ENCODE assay signal across 19 cellular contexts in genomic region chr14:100323121-100323941, GRCh38. TPM values are rescaled to one million over a fixed set of nuclear protein-coding genes. Genes with fewer than 3 reads are reported as not detected.
DNase-seq lines count a peak whose midpoint lies in the region; ATAC-seq and TF ChIP-seq lines count a peak whose summit lies in the region.
"Had no signal": no experiment of that assay in that cellular context is flagged by ENCODE, and none has a peak within 500 bp of the region (broad histone marks: within the 10 kb centered on the region; RNA-seq: fewer than 3 reads in every experiment).

TSS of gene SLC25A47 (plus strand) at chr14:100323339. CDS start at chr14:100323415, 76 bp downstream.

- H2AK5ac ChIP-seq in neuronal stem cell (ENCODE audit: low read depth, low read length): peak within 1 kb of the TSS; percentile 86

- peak within 1 kb of the TSS; percentile 68 for H4K91ac ChIP-seq in neuronal stem cell (ENCODE audit: low read depth, low read length, poor library complexity)

- TF ChIP-seq CTCF in WTC11 (IDR thresholded peaks at IDR 0.05) (no peak), transverse colon (IDR thresholded peaks at IDR 0.05) (no peak)

- no peak within 1 kb of the TSS for H3K4me2 ChIP-seq in neuronal stem cell (ENCODE audit: insufficient read depth, low read length, poor library complexity, severe bottlenecking)

- no peak within 1 kb of the TSS for H3K4me3 Mint-ChIP-seq in WTC11
- H3K4me3 Mint-ChIP-seq: CD4-positive, alpha-beta memory T cell had no signal

- peak within 1 kb of the TSS; percentile 62 for H2BK5ac ChIP-seq in neuronal stem cell (ENCODE audit: low read length)

- no peak within 1 kb of the TSS for H3K4me3 ChIP-seq in neuronal stem cell (ENCODE audit: low read length in 2 of 2)
- no peak within 1 kb of the TSS for H3K4me3 ChIP-seq in transverse colon
- H3K4me3 ChIP-seq: GM12878 had no signal

- peaks cover 0 to 3% of the 10 kb centered on the region in 2 donors for H3K4me1 ChIP-seq in neuronal stem cell (ENCODE audit: control insufficient read depth in 2 of 2, insufficient read depth in 1 of 2, low read depth in 1 of 2, low read length in 2 of 2)
- H3K4me1 ChIP-seq in transverse colon: peaks cover 0 to 6% (median 4%) of the 10 kb centered on the region in 4 donors

- H3K4ac ChIP-seq in neuronal stem cell (ENCODE audit: low read length): no peak within 1 kb of the TSS

- H3K36me3 Mint-ChIP-seq in WTC11: no peaks in the 10 kb centered on the region
- H3K36me3 Mint-ChIP-seq: CD4-positive, alpha-beta memory T cell had no signal

- peak within 1 kb of the TSS; percentile 75 for H3K14ac ChIP-seq in neuronal stem cell (ENCODE audit: low read length)

- H3K27me3 Mint-ChIP-seq in WTC11 (ENCODE audit: low read depth): no peaks in the 10 kb centered on the region
- H3K27me3 Mint-ChIP-seq: CD4-positive, alpha-beta memory T cell had no signal

- no peak within 1 kb of the TSS for H2AFZ ChIP-seq in neuronal stem cell (ENCODE audit: low read length)

- H2BK15ac ChIP-seq in neuronal stem cell (ENCODE audit: low read length): peak within 1 kb of the TSS; percentile 91

- H3K36me3 ChIP-seq in neuronal stem cell (replicated peaks in 1 of 2; ENCODE audit: control insufficient read depth in 2 of 2, insufficient read depth in 2 of 2, low read length in 2 of 2): no peaks in the 10 kb centered on the region
- H3K36me3 ChIP-seq in transverse colon: no peaks in the 10 kb centered on the region

- peak within 1 kb of the TSS; percentile 35 for H2BK120ac ChIP-seq in neuronal stem cell (ENCODE audit: low read depth, low read length)

- H3K79me1 ChIP-seq in neuronal stem cell (ENCODE audit: low read depth, low read length): no peaks in the 10 kb centered on the region

- H3K27ac Mint-ChIP-seq in WTC11: peak within 1 kb of the TSS; percentile 74; the same call in 1 of the 2 replicates

- POLR2A ChIA-PET in WTC11 (lab: Charles Lee): no interaction called here

- no peak for TF ChIP-seq EP300 in transverse colon (IDR thresholded peaks at IDR 0.05; ENCODE audit: low read depth)

- H3K27ac ChIP-seq in neuronal stem cell (replicated peaks; ENCODE audit: low read length) (no peak within 1 kb of the TSS), transverse colon (no peak within 1 kb of the TSS)

- no peak for TF ChIP-seq POLR2A in transverse colon (IDR thresholded peaks at IDR 0.05)

- no CpG with 5 or more reads among the region's 16 CpGs for WGBS in neuronal stem cell (ENCODE audit: extremely low coverage in 2 of 2, insufficient read length in 2 of 2, insufficient replicate concordance in 1 of 2), 2 donors
- 87 to 100% methylated on average over 1 to 16 of the region's 16 CpGs for WGBS in transverse colon (ENCODE audit: low coverage in 1 of 2), 2 donors

- ATAC-seq in WTC11 (no peak), left lobe of liver (peak; percentile 64), HG03159 (IDR thresholded peaks at IDR 0.05; ENCODE audit: unreplicated experiment) (no peak)
- ATAC-seq: GM12878 had no signal

- intact Hi-C loops in transverse colon (cut with DNase I; ENCODE audit: low total_unique reads): no loop called here

- peak within 1 kb of the TSS; percentile 83 for H3K18ac ChIP-seq in neuronal stem cell (ENCODE audit: low read length)

- peak within 1 kb of the TSS; percentile 18 for H3K9ac ChIP-seq in neuronal stem cell (ENCODE audit: low read depth, low read length, poor library complexity)

- in situ Hi-C loops in transverse colon (cut with MboI; ENCODE audit: low pct_ligation_motif_present in 1 of 4, low pct_unique_long_range_greater_than_20kb in 1 of 4, low sequenced_read_pairs in 3 of 4): no loop called here

- peak within 1 kb of the TSS; percentile 32 for H4K8ac ChIP-seq in neuronal stem cell (ENCODE audit: low read depth, low read length)

- peak within 1 kb of the TSS; percentile 89 for H2BK12ac ChIP-seq in neuronal stem cell (ENCODE audit: low read length)

- peaks cover 3% of the 10 kb centered on the region; the same call in 1 of the 2 replicates for H3K4me1 Mint-ChIP-seq in WTC11

- H3K9me3 ChIP-seq in neuronal stem cell (replicated peaks in 1 of 2; ENCODE audit: control insufficient read depth in 2 of 2, insufficient read depth in 1 of 2, low read depth in 1 of 2, low read length in 2 of 2) (no peaks in the 10 kb centered on the region), transverse colon (no peaks in the 10 kb centered on the region)

- H3K9me3 Mint-ChIP-seq in WTC11: no peaks in the 10 kb centered on the region
- H3K9me3 Mint-ChIP-seq: CD4-positive, alpha-beta memory T cell had no signal

- DNase-seq in NCI-H146 (lab: John Stamatoyannopoulos, UW) (peak; percentile 9), NCI-H146 treated with DMSO at 0.1 percent for 48 hours (lab: John Stamatoyannopoulos, UW; ENCODE audit: unreplicated experiment) (no peak), WTC11 (ENCODE audit: low spot score) (no peak), left lobe of liver (ENCODE audit: low spot score) (peak; percentile 96), neuronal stem cell (ENCODE audit: low spot score) (no peak), transverse colon (no peak), middle frontal gyrus (ENCODE audit: extremely low spot score, low spot score) (no peak)
- DNase-seq: 8988T; CD4-positive, alpha-beta memory T cell; GDM1; HCEC 1CT; KBM-7; MV-4-11; NCI-H1417 treated with DMSO at 0.1 percent for 48 hours; NCI-H2081; SHP77 had no signal

- peak within 1 kb of the TSS; percentile 77 for H3K23ac ChIP-seq in neuronal stem cell (ENCODE audit: low read depth, low read length, poor library complexity)

- CTCF ChIA-PET in WTC11 (lab: Charles Lee): interaction anchor here (0.7 kb wide), 1 partner anchor 20 kb away, joined by 3 read pairs; no protein-coding TSS in a partner anchor

- peaks cover 0 to 45% (median 0%) of the 10 kb centered on the region in 3 experiments for H3K27me3 ChIP-seq in neuronal stem cell (ENCODE audit: control insufficient read depth in 3 of 3, insufficient read depth in 3 of 3, low read depth in 1 of 3, low read length in 3 of 3)
- H3K27me3 ChIP-seq in transverse colon: no peaks in the 10 kb centered on the region

TF ChIP-seq in WTC11, 78 proteins besides CTCF, POLR2A, EP300 and RAD21 (continues in another document):
- TF ChIP-seq NFATC4 (CRISPR knock-in tag; IDR thresholded peaks at IDR 0.05): no peak
- TF ChIP-seq FOXJ3 (CRISPR knock-in tag; IDR thresholded peaks at IDR 0.05; ENCODE audit: borderline replicate concordance): no peak
- no peak for TF ChIP-seq NR1H2 (CRISPR knock-in tag; IDR thresholded peaks at IDR 0.05)
- TF ChIP-seq ZNF671 (CRISPR knock-in tag; IDR thresholded peaks at IDR 0.05): no peak
- TF ChIP-seq PRDM15 (CRISPR knock-in tag; IDR thresholded peaks at IDR 0.05): no peak
- TF ChIP-seq CREB1 (CRISPR knock-in tag; IDR thresholded peaks at IDR 0.05): no peak
- no peak for TF ChIP-seq E2F4 (CRISPR knock-in tag; IDR thresholded peaks at IDR 0.05; ENCODE audit: borderline replicate concordance, low read depth)
- no peak for TF ChIP-seq TEAD4 (CRISPR knock-in tag; IDR thresholded peaks at IDR 0.05)
- no peak for TF ChIP-seq MYBL2 (CRISPR knock-in tag; IDR thresholded peaks at IDR 0.05)
- no peak for TF ChIP-seq ZNF232 (CRISPR knock-in tag; IDR thresholded peaks at IDR 0.05)

RNA-seq across cellular contexts. Expression of gene SLC25A47, which starts in this region (rescaled TPM):
- total RNA-seq in WTC11 (2021): not detected in 3 replicates
- 191 TPM for total RNA-seq in left lobe of liver
- polyA plus RNA-seq in neuronal stem cell (2013, experiment 1 of 2): 0.03 TPM
- not detected for polyA plus RNA-seq in neuronal stem cell (2013, experiment 2 of 2)
- under 1 TPM in 2 of 4 donors, not detected in 2; 0.27 to 0.32 TPM for total RNA-seq in transverse colon
- total RNA-seq: CD4-positive, alpha-beta memory T cell; GM12878 had no signal
- polyA plus RNA-seq: BJ; CD4-positive, alpha-beta memory T cell had no signal

Comparison
In these comparisons a context has a peak if more than half of its experiments do, and no peak if none do; other contexts are left out.
1. RNA of gene SLC25A47 (total RNA-seq): 191 TPM in left lobe of liver (single experiment); 0.27 to 0.32 TPM in transverse colon and not detected in WTC11; every median in the first group is over 100 times any median in the second.
2. DNase-seq: peak in NCI-H146 (single experiment) and left lobe of liver (single experiment); none in NCI-H146 treated with DMSO at 0.1 percent for 48 hours (single experiment), WTC11 (single experiment), neuronal stem cell (single experiment), transverse colon (single experiment) and middle frontal gyrus (single experiment).